In genomic region chr2:48414980-48415764, GRCh38 we compare ENCODE assay signal across 1 cellular context.
TF ChIP-seq lines count a peak whose summit lies in the region.

No MANE protein-coding gene starts in this region.

TF ChIP-seq in H1, 55 proteins besides CTCF, POLR2A, EP300 and RAD21 (continued from another document):
- TF ChIP-seq CHD7 (IDR thresholded peaks at IDR 0.05; ENCODE audit: insufficient replicate concordance, low read length) (no peak), SIX5 (IDR thresholded peaks at IDR 0.05; ENCODE audit: low read depth, low read length) (no peak)
